ENCODE assay signal across 9 cellular contexts in genomic region chr11:72741429-72741833, GRCh38. TPM values are rescaled to one million over a fixed set of nuclear protein-coding genes. Genes with fewer than 3 reads are reported as not detected.
DNase-seq lines count a peak whose midpoint lies in the region; ATAC-seq, FAIRE-seq and TF ChIP-seq lines count a peak whose summit lies in the region.
"Had no signal": no experiment of that assay in that cellular context is flagged by ENCODE, and none has a peak within 500 bp of the region (broad histone marks: within the 10 kb centered on the region; RNA-seq: fewer than 3 reads in every experiment).

No MANE protein-coding gene starts in this region.

- H3K27me3 ChIP-seq in testis: no peaks in the 10 kb centered on the region

- H3K4me3 ChIP-seq in testis: no peak overlapping the region
- H3K4me3 ChIP-seq: A549 had no signal

- intact Hi-C loops in activated CD4-positive, alpha-beta T cell treated with anti-CD3 and anti-CD28 coated beads, Interleukin-2, amount 10 ng/mL, durations not matched to agents 24 days and 14 days (cut with micrococcal nuclease): no loop called here
- intact Hi-C loops in testis (cut with DNase I; ENCODE audit: low total_unique reads): no loop called here

- H3K27me3 Mint-ChIP-seq in activated CD4-positive, alpha-beta T cell treated with anti-CD3 and anti-CD28 coated beads, Interleukin-2, amount 10 ng/mL, durations not matched to agents 24 days and 14 days: no peaks in the 10 kb centered on the region
- H3K27me3 Mint-ChIP-seq in WTC11 (ENCODE audit: low read depth) (no peaks in the 10 kb centered on the region), immature natural killer cell (ENCODE audit: low read depth in 3 of 3) (peaks cover 19 to 36% (median 35%) of the 10 kb centered on the region in 3 donors)

- no peak overlapping the region for H3K27ac ChIP-seq in testis

- no peaks in the 10 kb centered on the region for H3K9me3 ChIP-seq in testis
- H3K9me3 ChIP-seq: A549 had no signal

- WGBS in testis, 2 donors: 56 to 100% methylated on average over 1 to 8 of the region's 8 CpGs

- no peaks in the 10 kb centered on the region for H3K4me1 ChIP-seq in testis

- TF ChIP-seq POLR2A in testis (IDR thresholded peaks at IDR 0.05): no peak

- peak overlapping the region; percentile 10 for H3K4me3 Mint-ChIP-seq in activated CD4-positive, alpha-beta T cell treated with anti-CD3 and anti-CD28 coated beads, Interleukin-2, amount 10 ng/mL, durations not matched to agents 24 days and 14 days
- H3K4me3 Mint-ChIP-seq in WTC11: 0 out of 2 replicates have a peak overlapping the region, but pooled peaks have one; percentile 20
- H3K4me3 Mint-ChIP-seq in immature natural killer cell: peak overlapping the region; percentile 81 to 96 (median 90)

- no peak for FAIRE-seq in D721Med (lab: Jason Lieb, UNC)
- FAIRE-seq: A549 had no signal

- ATAC-seq in WTC11 (peak; percentile 68), GM18867 (IDR thresholded peaks at IDR 0.05; ENCODE audit: unreplicated experiment) (no peak)
- ATAC-seq: A549 had no signal

- H3K4me1 Mint-ChIP-seq in activated CD4-positive, alpha-beta T cell treated with anti-CD3 and anti-CD28 coated beads, Interleukin-2, amount 10 ng/mL, durations not matched to agents 24 days and 14 days: peaks cover 58% of the 10 kb centered on the region
- H3K4me1 Mint-ChIP-seq in WTC11: peaks cover 58% of the 10 kb centered on the region
- peaks cover 85 to 93% of the 10 kb centered on the region in 2 donors for H3K4me1 Mint-ChIP-seq in immature natural killer cell

- POLR2A ChIA-PET in WTC11 (lab: Charles Lee): interaction anchor here (1.0 kb wide), 1 partner anchor 16 kb away, joined by 3 read pairs; no protein-coding TSS in a partner anchor

- peaks cover 4% of the 10 kb centered on the region for H3K36me3 Mint-ChIP-seq in activated CD4-positive, alpha-beta T cell treated with anti-CD3 and anti-CD28 coated beads, Interleukin-2, amount 10 ng/mL, durations not matched to agents 24 days and 14 days (ENCODE audit: low read depth)
- H3K36me3 Mint-ChIP-seq in WTC11: no peaks in the 10 kb centered on the region; the same call in 1 of the 2 replicates
- H3K36me3 Mint-ChIP-seq in immature natural killer cell: peaks cover 0 to 5% (median 0%) of the 10 kb centered on the region in 3 donors

- CTCF ChIA-PET in WTC11 (lab: Charles Lee): interaction anchor here (0.6 to 1.8 kb wide), 5 partner anchors 16 to 66 kb away, joined by 3 to 14 read pairs (median 4); partner anchors contain the start of gene STARD10

- no peaks in the 10 kb centered on the region for H3K9me3 Mint-ChIP-seq in activated CD4-positive, alpha-beta T cell treated with anti-CD3 and anti-CD28 coated beads, Interleukin-2, amount 10 ng/mL, durations not matched to agents 24 days and 14 days
- H3K9me3 Mint-ChIP-seq in WTC11 (no peaks in the 10 kb centered on the region), immature natural killer cell (no peaks in the 10 kb centered on the region)

- peak overlapping the region; percentile 76 for H3K27ac Mint-ChIP-seq in activated CD4-positive, alpha-beta T cell treated with anti-CD3 and anti-CD28 coated beads, Interleukin-2, amount 10 ng/mL, durations not matched to agents 24 days and 14 days
- peak overlapping the region; percentile 96 for H3K27ac Mint-ChIP-seq in WTC11
- peak overlapping the region; percentile 99 to 100 (median 100) for H3K27ac Mint-ChIP-seq in immature natural killer cell

- no peaks in the 10 kb centered on the region for H3K36me3 ChIP-seq in testis (ENCODE audit: low read depth, missing control alignments)

- TF ChIP-seq CTCF in WTC11 (IDR thresholded peaks at IDR 0.05) (no peak), testis (IDR thresholded peaks at IDR 0.05) (no peak), D721Med (IDR thresholded peaks at IDR 0.05; ENCODE audit: insufficient read depth, missing control alignments) (no peak)

- no peak for DNase-seq in activated CD4-positive, alpha-beta T cell treated with anti-CD3 and anti-CD28 coated beads, Interleukin-2, amount 10 ng/mL, durations not matched to agents 24 days and 14 days
- no peak for DNase-seq in activated CD4-positive, alpha-beta T cell treated with anti-CD3 and anti-CD28 coated beads for 1 hour
- no peak for DNase-seq in WTC11 (ENCODE audit: low spot score)
- peak; percentile 80 to 87 (median 85) for DNase-seq in immature natural killer cell
- peak; percentile 34 for DNase-seq in testis
- DNase-seq in D721Med (ENCODE audit: insufficient read length, low spot score): no peak
- no peak for DNase-seq in stimulated activated CD4-positive, alpha-beta T cell treated with anti-CD3 and anti-CD28 coated beads, Interleukin-4, amount 100 ng/mL, for 4 hours

TF ChIP-seq in WTC11, 78 proteins besides CTCF, POLR2A, EP300 and RAD21:
- TF ChIP-seq ZNF263 (CRISPR knock-in tag; IDR thresholded peaks at IDR 0.05; ENCODE audit: low read depth): peak; percentile 80; the same call in 1 of the 2 replicates
- no peak for TF ChIP-seq ATF3 (CRISPR knock-in tag; conservative IDR thresholded peaks at IDR 0.05)
- TF ChIP-seq HMGA2 (CRISPR knock-in tag; IDR thresholded peaks at IDR 0.05): no peak
- no peak for TF ChIP-seq ESRRA (CRISPR knock-in tag; IDR thresholded peaks at IDR 0.05; ENCODE audit: borderline replicate concordance)
- no peak for TF ChIP-seq ZBTB43 (CRISPR knock-in tag; IDR thresholded peaks at IDR 0.05)

RNA-seq across cellular contexts. Expression of gene ARAP1, which starts 10.8 kb away (rescaled TPM):
- 76.9 and 81.5 TPM in 2 replicates for total RNA-seq in activated CD4-positive, alpha-beta T cell treated with anti-CD3 and anti-CD28 coated beads, Interleukin-2, amount 10 ng/mL, durations not matched to agents 24 days and 14 days
- total RNA-seq in WTC11 (2021) (76.4 to 98.8 TPM (median 78.3 TPM) in 3 replicates), testis (10 to 100 TPM; 65.2 to 88.3 TPM)
- polyA plus RNA-seq in immature natural killer cell (10 to 100 TPM in 2 of 3 donors, 1 to 10 TPM in 1; 4.7 to 34.6 (median 16.4) TPM), testis (ENCODE audit: insufficient read depth, low read depth, low replicate concordance) (46.9 TPM)

RNA-seq across cellular contexts. Expression of gene STARD10, which starts 52.4 kb away (rescaled TPM):
- 16.3 and 17.2 TPM in 2 replicates for total RNA-seq in activated CD4-positive, alpha-beta T cell treated with anti-CD3 and anti-CD28 coated beads, Interleukin-2, amount 10 ng/mL, durations not matched to agents 24 days and 14 days
- 32.0 to 40.9 TPM (median 36.6 TPM) in 3 replicates for total RNA-seq in WTC11 (2021)
- polyA plus RNA-seq in immature natural killer cell: 10 to 100 TPM; 26.3 to 50.1 (median 35.6) TPM
- total RNA-seq in testis: 100 to 1,000 TPM; 130 to 202 TPM
- polyA plus RNA-seq in testis (ENCODE audit: insufficient read depth, low read depth, low replicate concordance): 379 TPM

Comparison
In these comparisons a context has a peak if more than half of its experiments do, and no peak if none do; other contexts are left out.
1. DNase-seq: peak in immature natural killer cell (3 of 3) and testis (single experiment); none in activated CD4-positive, alpha-beta T cell treated with anti-CD3 and anti-CD28 coated beads, Interleukin-2, amount 10 ng/mL, durations not matched to agents 24 days and 14 days (single experiment), activated CD4-positive, alpha-beta T cell treated with anti-CD3 and anti-CD28 coated beads for 1 hour (single experiment), WTC11 (single experiment), D721Med (single experiment) and stimulated activated CD4-positive, alpha-beta T cell treated with anti-CD3 and anti-CD28 coated beads, Interleukin-4, amount 100 ng/mL, for 4 hours (0 of 2).
2. H3K4me3 Mint-ChIP-seq: peak in every context shown above with its lines; median percentile 90 in immature natural killer cell; 20 in WTC11; 10 in activated CD4-positive, alpha-beta T cell treated with anti-CD3 and anti-CD28 coated beads, Interleukin-2, amount 10 ng/mL, durations not matched to agents 24 days and 14 days.
3. Peak in every context shown above with its lines, with median percentiles within 50 percentile points of each other: H3K27ac Mint-ChIP-seq.